21 cellular contexts compared by ENCODE assay signal in genomic region chr1:42990757-42991346, GRCh38. TPM values are rescaled to one million over a fixed set of nuclear protein-coding genes. Genes with fewer than 3 reads are reported as not detected.
DNase-seq lines count a peak whose midpoint lies in the region; ATAC-seq, FAIRE-seq and TF ChIP-seq lines count a peak whose summit lies in the region.
"Had no signal": no experiment of that assay in that cellular context is flagged by ENCODE, and none has a peak within 500 bp of the region (broad histone marks: within the 10 kb centered on the region; RNA-seq: fewer than 3 reads in every experiment).

No MANE protein-coding gene starts in this region.

- no peak overlapping the region for H3K9ac ChIP-seq in H9 (ENCODE audit: extremely low read depth, insufficient read length, low read length)

- H3K23ac ChIP-seq in H9 (ENCODE audit: insufficient read length, low read depth, low read length), result no peak overlapping the region

- no peaks in the 10 kb centered on the region for H3K27me3 ChIP-seq in H9 (ENCODE audit: insufficient read depth, low read length)
- no peaks in the 10 kb centered on the region for H3K27me3 ChIP-seq in small intestine (ENCODE audit: control insufficient read depth in 2 of 2, insufficient read depth in 2 of 2, low read length in 2 of 2)
- H3K27me3 ChIP-seq in ovary, result no peaks in the 10 kb centered on the region
- H3K27me3 ChIP-seq: BE2C had no signal

- H3K36me3 ChIP-seq in small intestine (ENCODE audit: control insufficient read depth in 2 of 2, insufficient read depth in 2 of 2, low read length in 2 of 2) (no peaks in the 10 kb centered on the region), ovary (no peaks in the 10 kb centered on the region)
- H3K36me3 ChIP-seq: BE2C had no signal

- no peak for TF ChIP-seq CTCF in H9 (conservative IDR thresholded peaks at IDR 0.05)
- no peak for TF ChIP-seq CTCF in WTC11 (IDR thresholded peaks at IDR 0.05)
- TF ChIP-seq CTCF in nephron progenitor cell (IDR thresholded peaks at IDR 0.05), result no peak
- no peak for TF ChIP-seq CTCF in type B pancreatic cell (conservative IDR thresholded peaks at IDR 0.05)
- no peak for TF ChIP-seq CTCF in ovary (IDR thresholded peaks at IDR 0.05)

- no peak overlapping the region for H4K8ac ChIP-seq in H9 (replicated peaks; ENCODE audit: insufficient read length, low read depth, low read length)

- H3K79me1 ChIP-seq in H9 (ENCODE audit: insufficient read depth, low read depth, low read length, poor library complexity, severe bottlenecking), result no peaks in the 10 kb centered on the region

- no peak overlapping the region for H3K4ac ChIP-seq in H9 (ENCODE audit: low read depth, low read length)

- H2BK15ac ChIP-seq in H9 (ENCODE audit: low read depth, low read length), result no peak overlapping the region

- H3K4me3 Mint-ChIP-seq in H9 (no peak overlapping the region), WTC11 (no peak overlapping the region), nephron progenitor cell (no peak overlapping the region), type B pancreatic cell (peak overlapping the region; percentile 15)
- H3K4me3 Mint-ChIP-seq: CD4-positive, CD25-positive, alpha-beta regulatory T cell; CD8-positive, alpha-beta memory T cell had no signal

- H3K9me3 Mint-ChIP-seq in H9 (no peaks in the 10 kb centered on the region), WTC11 (no peaks in the 10 kb centered on the region), nephron progenitor cell (peaks cover 4% of the 10 kb centered on the region), type B pancreatic cell (peaks cover 13% of the 10 kb centered on the region)

- no peaks in the 10 kb centered on the region for H3K79me2 ChIP-seq in H9 (ENCODE audit: insufficient read depth, low read length)

- H3K27ac Mint-ChIP-seq in H9, result peak overlapping the region in 2 of 3 experiments; percentile 2 to 4; a peak in 2 of 7 replicates
- H3K27ac Mint-ChIP-seq in WTC11, result peak overlapping the region; percentile 61
- peak overlapping the region; percentile 27 for H3K27ac Mint-ChIP-seq in nephron progenitor cell
- peak overlapping the region; percentile 80 for H3K27ac Mint-ChIP-seq in type B pancreatic cell
- H3K27ac Mint-ChIP-seq: CD4-positive, CD25-positive, alpha-beta regulatory T cell had no signal

- H3K4me3 ChIP-seq in small intestine (ENCODE audit: low read depth in 1 of 2, low read length in 2 of 2), result no peak overlapping the region
- no peak overlapping the region for H3K4me3 ChIP-seq in ovary
- H3K4me3 ChIP-seq: GM12878 had no signal

- no peaks in the 10 kb centered on the region; a peak in 1 of 7 replicates for H3K36me3 Mint-ChIP-seq in H9 (ENCODE audit: insufficient read depth in 1 of 3, low read depth in 3 of 3)
- no peaks in the 10 kb centered on the region; the same call in 1 of the 2 replicates for H3K36me3 Mint-ChIP-seq in WTC11
- H3K36me3 Mint-ChIP-seq in nephron progenitor cell (ENCODE audit: low read depth), result peaks cover 10% of the 10 kb centered on the region
- H3K36me3 Mint-ChIP-seq in type B pancreatic cell, result no peaks in the 10 kb centered on the region

- POLR2A ChIA-PET in WTC11 (lab: Charles Lee), result no interaction called here

- no CpG with 5 or more reads among the region's 9 CpGs for WGBS in H9 (ENCODE audit: extremely low coverage, insufficient read length, low lambda C conversion rate)
- 79 to 80% (median 79%) methylated on average over 9 of the region's 9 CpGs for WGBS in small intestine, 3 donors
- 71 to 74% (median 71%) methylated on average over 9 of the region's 9 CpGs for WGBS in ovary, 3 donors

- no peak overlapping the region for H3K14ac ChIP-seq in H9 (ENCODE audit: insufficient read depth, low read length)

- no peak overlapping the region for H2BK20ac ChIP-seq in H9 (ENCODE audit: low read depth, low read length, poor library complexity, severe bottlenecking)

- H4K5ac ChIP-seq in H9 (ENCODE audit: insufficient read length, low read depth, low read length), result no peak overlapping the region

- H3K4me2 ChIP-seq in H9 (ENCODE audit: insufficient read depth, insufficient read length, low read length), result no peak overlapping the region

- H3K4me1 Mint-ChIP-seq in H9, result peaks cover 12 to 26% of the 10 kb centered on the region in 2 experiments
- peaks cover 24% of the 10 kb centered on the region for H3K4me1 Mint-ChIP-seq in WTC11
- H3K4me1 Mint-ChIP-seq in nephron progenitor cell, result peaks cover 20% of the 10 kb centered on the region
- peaks cover 12% of the 10 kb centered on the region for H3K4me1 Mint-ChIP-seq in type B pancreatic cell (ENCODE audit: unreplicated experiment)
- H3K4me1 Mint-ChIP-seq: CD4-positive, CD25-positive, alpha-beta regulatory T cell; CD8-positive, alpha-beta memory T cell had no signal

- no peak overlapping the region for H3K27ac ChIP-seq in H9 (ENCODE audit: insufficient read length, low read depth, low read length)
- no peak overlapping the region for H3K27ac ChIP-seq in small intestine (ENCODE audit: low read depth in 1 of 2, low read length in 1 of 2)
- H3K27ac ChIP-seq in ovary, result no peak overlapping the region

- no peak for TF ChIP-seq EP300 in ovary (IDR thresholded peaks at IDR 0.05)

- no peaks in the 10 kb centered on the region for H3K27me3 Mint-ChIP-seq in H9 (ENCODE audit: low read depth)
- H3K27me3 Mint-ChIP-seq in WTC11 (ENCODE audit: low read depth), result no peaks in the 10 kb centered on the region
- H3K27me3 Mint-ChIP-seq in nephron progenitor cell (ENCODE audit: low read depth, poor library complexity), result no peaks in the 10 kb centered on the region
- no peaks in the 10 kb centered on the region for H3K27me3 Mint-ChIP-seq in type B pancreatic cell

- no peak overlapping the region for H2BK5ac ChIP-seq in H9 (ENCODE audit: insufficient read length, low read length)

- no peak overlapping the region for H2AK5ac ChIP-seq in H9 (ENCODE audit: insufficient read length, low read length)

- H2AFZ ChIP-seq in H9 (ENCODE audit: low read length), result no peak overlapping the region

- H3K23me2 ChIP-seq in H9 (ENCODE audit: insufficient read length, low read depth, low read length, poor library complexity, severe bottlenecking), result no peaks in the 10 kb centered on the region

- H3K4me1 ChIP-seq in H9 (ENCODE audit: insufficient read depth, low read length), result no peaks in the 10 kb centered on the region
- no peaks in the 10 kb centered on the region for H3K4me1 ChIP-seq in small intestine (ENCODE audit: control insufficient read depth in 2 of 2, insufficient read depth in 1 of 2, low read depth in 1 of 2, low read length in 1 of 2)
- H3K4me1 ChIP-seq in ovary (ENCODE audit: insufficient read depth), result no peaks in the 10 kb centered on the region
- H3K4me1 ChIP-seq: BE2C had no signal

- H3T11ph ChIP-seq in H9 (ENCODE audit: low read length), result no peak overlapping the region

- intact Hi-C loops in ovary (cut with DNase I), result no loop called here

- H3K56ac ChIP-seq in H9 (ENCODE audit: insufficient read length, low read depth, low read length), result no peak overlapping the region

- no peak for TF ChIP-seq POLR2A in ovary (IDR thresholded peaks at IDR 0.05)

- FAIRE-seq in small intestine (lab: Jason Lieb, UNC), result no peak
- FAIRE-seq: A204.1, GM12878, H1 had no signal

- no peak overlapping the region for H3K18ac ChIP-seq in H9 (ENCODE audit: insufficient read length, low read depth, low read length)

- H2BK120ac ChIP-seq in H9 (ENCODE audit: low read depth, low read length, poor library complexity, severe bottlenecking), result no peak overlapping the region

- H3K9me3 ChIP-seq in H9 (ENCODE audit: control insufficient read depth, low read depth, low read length) (no peaks in the 10 kb centered on the region), small intestine (ENCODE audit: control insufficient read depth, low read depth) (no peaks in the 10 kb centered on the region), ovary (no peaks in the 10 kb centered on the region)
- H3K9me3 ChIP-seq: BE2C had no signal

- no peak overlapping the region for H2BK12ac ChIP-seq in H9 (ENCODE audit: insufficient read length, low read depth, low read length)

- CTCF ChIA-PET in WTC11 (lab: Charles Lee), result no interaction called here

- no peak overlapping the region for H4K91ac ChIP-seq in H9 (ENCODE audit: insufficient read length, low read depth, low read length)

- no peak for ATAC-seq in WTC11
- ATAC-seq in HG03108 (IDR thresholded peaks at IDR 0.05; ENCODE audit: unreplicated experiment), result no peak
- ATAC-seq: GM12878 had no signal

- DNase-seq in H9 (no peak), WTC11 (ENCODE audit: low spot score) (no peak), nephron progenitor cell (no peak), type B pancreatic cell (ENCODE audit: extremely low spot score, unreplicated experiment) (no peak), small intestine (no peak), ovary (no peak)
- DNase-seq: ACHN; BE2C; C1 segment of cervical spinal cord; CD4-positive, CD25-positive, alpha-beta regulatory T cell; CD8-positive, alpha-beta memory T cell; COR-L47; DMS 273 treated with DMSO at 0.1 percent for 48 hours; DMS53; DND-41; EL; HCEC 1CT had no signal

- H4K20me1 ChIP-seq in H9 (ENCODE audit: control insufficient read depth, insufficient read depth, insufficient read length), result no peaks in the 10 kb centered on the region

TF ChIP-seq in WTC11, 78 proteins besides CTCF, POLR2A, EP300 and RAD21 (continues in another document):
- TF ChIP-seq JAZF1 (CRISPR knock-in tag; IDR thresholded peaks at IDR 0.05) (no peak), ZNF396 (CRISPR knock-in tag; IDR thresholded peaks at IDR 0.05; ENCODE audit: borderline replicate concordance) (no peak), E2F1 (CRISPR knock-in tag; IDR thresholded peaks at IDR 0.05) (no peak), MYBL2 (CRISPR knock-in tag; IDR thresholded peaks at IDR 0.05) (no peak), ESRRA (CRISPR knock-in tag; IDR thresholded peaks at IDR 0.05; ENCODE audit: borderline replicate concordance) (no peak), RORB (CRISPR knock-in tag; IDR thresholded peaks at IDR 0.05) (no peak), ZNF121 (CRISPR knock-in tag; IDR thresholded peaks at IDR 0.05) (no peak)

RNA-seq across cellular contexts. Expression of gene SLC2A1, which starts 32.2 kb away (rescaled TPM):
- total RNA-seq in H9 (2021) (186 and 187 TPM in 2 replicates), WTC11 (2021) (215 to 415 TPM (median 396 TPM) in 3 replicates), type B pancreatic cell (ENCODE audit: low replicate concordance) (192 and 706 TPM in 2 replicates), ovary (10 to 100 TPM; 10.3 to 65.4 (median 26.0) TPM)
- polyA plus RNA-seq in small intestine (10 to 100 TPM in 1 of 3 donors, 1 to 10 TPM in 2; 1.1 to 13.5 (median 3.2) TPM), ovary (10 to 100 TPM; 11.4 to 11.7 TPM)

Comparison
In these comparisons a context has a peak if more than half of its experiments do, and no peak if none do; other contexts are left out.
1. H3K27ac Mint-ChIP-seq: peak in every context shown above with its lines; median percentile 80 in type B pancreatic cell; 61 in WTC11; 27 in nephron progenitor cell; 3 in H9.